Comparison of ENCODE assay signal across 8 cellular contexts in the genomic region with DNA sequence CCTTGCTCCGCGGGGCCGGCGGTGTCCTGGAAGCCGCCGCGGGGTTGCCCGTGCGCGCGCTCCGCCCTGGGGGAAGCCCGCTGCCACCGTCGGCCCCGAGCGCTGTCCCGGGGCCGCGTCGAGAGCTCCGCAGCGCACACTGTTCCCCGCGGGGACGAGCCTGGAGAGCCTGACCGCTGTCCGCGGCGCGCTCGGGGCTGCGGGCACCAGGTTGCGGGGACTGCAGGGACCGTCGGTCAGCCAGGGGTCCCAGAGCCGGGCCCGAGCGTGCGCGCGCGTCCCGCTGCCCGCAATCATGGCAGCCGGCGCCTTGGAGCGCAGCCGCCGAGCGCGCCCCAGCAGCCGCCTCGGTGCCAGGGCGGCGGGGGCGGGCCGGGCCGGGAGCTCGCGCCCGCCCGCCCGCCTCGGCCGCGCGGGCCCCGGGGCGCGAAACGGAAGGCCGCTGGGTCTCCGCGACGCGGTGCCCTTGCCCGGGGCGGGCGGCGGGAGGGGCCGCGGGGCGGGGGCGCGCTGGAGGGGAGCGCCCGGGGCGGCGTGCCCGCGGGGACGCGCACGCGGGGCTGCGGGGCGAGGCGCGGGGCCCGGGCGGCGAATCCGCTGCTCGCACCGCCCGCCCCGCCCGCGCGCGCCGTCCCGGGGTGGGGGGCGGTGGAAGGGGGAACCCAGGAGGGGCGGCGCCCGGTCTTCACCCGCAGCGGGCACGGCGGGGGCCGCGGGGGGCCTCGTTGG.
A peak's percentile ranks its signal among the peaks of the same experiment; 100 is the strongest.
DNase-seq lines count a peak whose midpoint lies in the region; ATAC-seq and TF ChIP-seq lines count a peak whose summit lies in the region.

No MANE protein-coding gene starts in this region.

- in situ Hi-C loops in ACHN (cut with HindIII; ENCODE audit: low pct_ligation_motif_present, low pct_unique_long_range_greater_than_20kb, low sequenced_read_pairs) = no loop called here

- H3K9me3 Mint-ChIP-seq in natural killer cell treated with Interleukin-12 subunit alpha and Interleukin-12 subunit beta and Interleukin-15 and Interleukin-18, amount 100 ng/mL, for 72 hours = no peaks in the 10 kb centered on the region

- H3K4me1 ChIP-seq in foreskin keratinocyte = peaks cover 17% of the 10 kb centered on the region
- no peaks in the 10 kb centered on the region for H3K4me1 ChIP-seq in urinary bladder (ENCODE audit: insufficient read depth)

- under 1% methylated on average over 125 of the region's 125 CpGs for WGBS in urinary bladder

- no peaks in the 10 kb centered on the region for H3K27me3 Mint-ChIP-seq in natural killer cell treated with Interleukin-12 subunit alpha and Interleukin-12 subunit beta and Interleukin-15 and Interleukin-18, amount 100 ng/mL, for 72 hours

- no peak for TF ChIP-seq CTCF in foreskin keratinocyte (conservative IDR thresholded peaks at IDR 0.05)

- peak overlapping the region in 1 of 2 donors; percentile 62 for H3K27ac Mint-ChIP-seq in natural killer cell treated with Interleukin-12 subunit alpha and Interleukin-12 subunit beta and Interleukin-15 and Interleukin-18, amount 100 ng/mL, for 72 hours

- peak; percentile 67 for DNase-seq in ACHN
- peak; percentile 81 for DNase-seq in NCI-H2171 treated with DMSO at 0.1 percent for 48 hours (lab: John Stamatoyannopoulos, UW)
- peak; percentile 67 for DNase-seq in activated T-cell treated with anti-CD3 and anti-CD28 coated beads, Interleukin-2, amount 50 U/mL, for 1 hour
- DNase-seq in foreskin keratinocyte = peak in 1 of 2 donors; percentile 62
- DNase-seq in natural killer cell treated with Interleukin-12 subunit alpha and Interleukin-12 subunit beta and Interleukin-15 and Interleukin-18, amount 100 ng/mL, for 72 hours (ENCODE audit: low spot score) = peak; percentile 72
- no peak for DNase-seq in cerebellar nuclear complex (lab: John Stamatoyannopoulos, UW)

- H3K4me3 Mint-ChIP-seq in natural killer cell treated with Interleukin-12 subunit alpha and Interleukin-12 subunit beta and Interleukin-15 and Interleukin-18, amount 100 ng/mL, for 72 hours = peak overlapping the region; percentile 67

- ATAC-seq in GM18868 (IDR thresholded peaks at IDR 0.05; ENCODE audit: unreplicated experiment) (peak; percentile 33), foreskin keratinocyte (peak; percentile 15)
- ATAC-seq in natural killer cell treated with Interleukin-12 subunit alpha and Interleukin-12 subunit beta and Interleukin-15 and Interleukin-18, amount 100 ng/mL, for 72 hours = peak; percentile 70 to 76

- no peaks in the 10 kb centered on the region for H3K36me3 Mint-ChIP-seq in natural killer cell treated with Interleukin-12 subunit alpha and Interleukin-12 subunit beta and Interleukin-15 and Interleukin-18, amount 100 ng/mL, for 72 hours

- H3K4me1 Mint-ChIP-seq in natural killer cell treated with Interleukin-12 subunit alpha and Interleukin-12 subunit beta and Interleukin-15 and Interleukin-18, amount 100 ng/mL, for 72 hours (ENCODE audit: low read depth in 2 of 2) = peaks cover 21 to 42% of the 10 kb centered on the region in 2 donors

- no peaks in the 10 kb centered on the region for H3K36me3 ChIP-seq in urinary bladder (ENCODE audit: insufficient read depth)

- H3K27ac ChIP-seq in foreskin keratinocyte = peak overlapping the region; percentile 98
- H3K27ac ChIP-seq in urinary bladder (ENCODE audit: low read depth) = peak overlapping the region; percentile 100

- no peaks in the 10 kb centered on the region for H3K27me3 ChIP-seq in foreskin keratinocyte

- H3K4me3 ChIP-seq in urinary bladder (ENCODE audit: low read depth, low read length) = peak overlapping the region; percentile 79

Comparison
In these comparisons a context has a peak if more than half of its experiments do, and no peak if none do; other contexts are left out.
1. DNase-seq: peak in ACHN (single experiment), NCI-H2171 treated with DMSO at 0.1 percent for 48 hours (single experiment), activated T-cell treated with anti-CD3 and anti-CD28 coated beads, Interleukin-2, amount 50 U/mL, for 1 hour (single experiment) and natural killer cell treated with Interleukin-12 subunit alpha and Interleukin-12 subunit beta and Interleukin-15 and Interleukin-18, amount 100 ng/mL, for 72 hours (single experiment); none in cerebellar nuclear complex (0 of 2).
2. ATAC-seq: peak in every context shown above with its lines; median percentile 73 in natural killer cell treated with Interleukin-12 subunit alpha and Interleukin-12 subunit beta and Interleukin-15 and Interleukin-18, amount 100 ng/mL, for 72 hours; 33 in GM18868; 15 in foreskin keratinocyte.